In genomic region chr3:186540444-186541226, GRCh38 we compare ENCODE assay signal across 8 cellular contexts. TPM values are rescaled to one million over a fixed set of nuclear protein-coding genes. Genes with fewer than 3 reads are reported as not detected.
DNase-seq lines count a peak whose midpoint lies in the region; ATAC-seq, FAIRE-seq and TF ChIP-seq lines count a peak whose summit lies in the region.

No MANE protein-coding gene starts in this region.

- H3K27ac Mint-ChIP-seq in astrocyte (ENCODE audit: unreplicated experiment) = no peak overlapping the region

- peaks cover 3% of the 10 kb centered on the region for H3K27me3 Mint-ChIP-seq in astrocyte (ENCODE audit: low read depth, unreplicated experiment)

- H3K27me3 ChIP-seq in astrocyte (ENCODE audit: insufficient read depth, low read length) = no peaks in the 10 kb centered on the region
- H3K27me3 ChIP-seq in hepatocyte = no peaks in the 10 kb centered on the region
- H3K27me3 ChIP-seq in skeletal muscle satellite cell (ENCODE audit: control insufficient read depth, insufficient read depth, low read length) = no peaks in the 10 kb centered on the region

- 10% methylated on average over 9 of the region's 9 CpGs for WGBS in hepatocyte (ENCODE audit: low lambda C conversion rate, missing lambda C conversion rate)

- H4K20me1 ChIP-seq in astrocyte (ENCODE audit: insufficient read depth, low read length) = no peaks in the 10 kb centered on the region
- no peaks in the 10 kb centered on the region for H4K20me1 ChIP-seq in hepatocyte (ENCODE audit: insufficient read depth, poor library complexity, severe bottlenecking)

- no peaks in the 10 kb centered on the region for H3K9me2 ChIP-seq in hepatocyte (replicated peaks; ENCODE audit: insufficient read depth)

- no peak overlapping the region for H3K4me3 Mint-ChIP-seq in astrocyte (ENCODE audit: unreplicated experiment)

- TF ChIP-seq CTCF in GM10248 (IDR thresholded peaks at IDR 0.05; ENCODE audit: control extremely low read depth, extremely low read depth, low read depth, missing control alignments) (peak; percentile 70), astrocyte (IDR thresholded peaks at IDR 0.05; ENCODE audit: insufficient read depth, low read depth, low read length) (peak; percentile 84), hepatocyte (IDR thresholded peaks at IDR 0.05; ENCODE audit: poor library complexity) (peak; percentile 89)

- POLR2A ChIA-PET in GM10248 (lab: Yijun Ruan, JAX) = interaction anchor here (1.4 to 1.7 kb wide), 2 partner anchors 12 to 30 kb away, joined by 4 to 5 read pairs; partner anchors contain the start of gene DNAJB11

- H3K4me1 Mint-ChIP-seq in astrocyte (ENCODE audit: low read depth, unreplicated experiment) = peaks cover 17% of the 10 kb centered on the region

- H3K36me3 Mint-ChIP-seq in astrocyte (ENCODE audit: low read depth, unreplicated experiment) = peaks cover 7% of the 10 kb centered on the region

- peak; percentile 52 for DNase-seq in GM10248 (ENCODE audit: extremely low spot score)
- DNase-seq in NCI-H1930 (lab: John Stamatoyannopoulos, UW) = peak; percentile 18 to 27
- DNase-seq in T-helper 9 cell = peak; percentile 74
- peak; percentile 54 for DNase-seq in astrocyte (ENCODE audit: low read depth)
- peak; percentile 87 for DNase-seq in hepatocyte (ENCODE audit: low spot score)

- H2AFZ ChIP-seq in astrocyte (ENCODE audit: low read depth, low read length) (no peak overlapping the region), hepatocyte (no peak overlapping the region)

- H3K4me1 ChIP-seq in astrocyte (ENCODE audit: insufficient read depth, low read length) = peaks cover 12% of the 10 kb centered on the region
- H3K4me1 ChIP-seq in hepatocyte (ENCODE audit: insufficient read depth) = no peaks in the 10 kb centered on the region
- H3K4me1 ChIP-seq in skeletal muscle satellite cell (ENCODE audit: control insufficient read depth, insufficient read depth, low read length) = peaks cover 33% of the 10 kb centered on the region

- H3K4me2 ChIP-seq in astrocyte (ENCODE audit: low read length) (peak overlapping the region; percentile 20), hepatocyte (peak overlapping the region; percentile 48), skeletal muscle satellite cell (ENCODE audit: low read length) (peak overlapping the region; percentile 48)

- ATAC-seq in HG02763 (IDR thresholded peaks at IDR 0.05; ENCODE audit: unreplicated experiment) = peak; percentile 40
- ATAC-seq in HG03139 (IDR thresholded peaks at IDR 0.05; ENCODE audit: unreplicated experiment) = no peak

- H3K9ac ChIP-seq in astrocyte (ENCODE audit: low read length) = no peak overlapping the region
- peak overlapping the region; percentile 7 for H3K9ac ChIP-seq in skeletal muscle satellite cell (ENCODE audit: low read depth, low read length)

- no peaks in the 10 kb centered on the region for H3K79me2 ChIP-seq in astrocyte (ENCODE audit: insufficient read depth, low read length)
- H3K79me2 ChIP-seq in hepatocyte = no peaks in the 10 kb centered on the region

- FAIRE-seq in astrocyte (lab: Jason Lieb, UNC) = no peak

- peak overlapping the region; percentile 32 for H3K27ac ChIP-seq in astrocyte (ENCODE audit: low read depth, low read length)
- no peak overlapping the region for H3K27ac ChIP-seq in hepatocyte

- CTCF ChIA-PET in GM10248 (lab: Yijun Ruan, JAX) = interaction anchor here (0.6 to 14.2 kb wide), 84 partner anchors 8 to 613 kb away, joined by 3 to 356 read pairs (median 5); partner anchors contain the start of genes DGKG, DNAJB11 and TBCCD1

- no peaks in the 10 kb centered on the region for H3K36me3 ChIP-seq in astrocyte (ENCODE audit: insufficient read depth, low read length)
- H3K36me3 ChIP-seq in hepatocyte (replicated peaks; ENCODE audit: insufficient read depth, low read depth) = no peaks in the 10 kb centered on the region
- peaks cover 9% of the 10 kb centered on the region for H3K36me3 ChIP-seq in skeletal muscle satellite cell (ENCODE audit: insufficient read depth, low read length)

- no peaks in the 10 kb centered on the region for H3K9me3 ChIP-seq in astrocyte (ENCODE audit: insufficient read depth, low read depth, low read length)
- H3K9me3 ChIP-seq in hepatocyte (ENCODE audit: low read depth) = no peaks in the 10 kb centered on the region
- H3K9me3 ChIP-seq in skeletal muscle satellite cell (replicated peaks; ENCODE audit: low read length) = no peaks in the 10 kb centered on the region

- H3K4me3 ChIP-seq in astrocyte (ENCODE audit: insufficient read depth, low read depth, low read length) = no peak overlapping the region
- H3K4me3 ChIP-seq in hepatocyte = no peak overlapping the region
- no peak overlapping the region for H3K4me3 ChIP-seq in skeletal muscle satellite cell (ENCODE audit: low read length)

- H3K9me3 Mint-ChIP-seq in astrocyte (ENCODE audit: unreplicated experiment) = no peaks in the 10 kb centered on the region

RNA-seq across cellular contexts. Expression of gene CRYGS, which starts 3.5 kb away (rescaled TPM):
- total RNA-seq in astrocyte (1.3 and 2.1 TPM in 2 replicates), hepatocyte (0.92 and 1.9 TPM in 2 replicates)
- polyA plus RNA-seq in hepatocyte = 0.89 and 2.2 TPM in 2 replicates
- 1.0 and 2.0 TPM in 2 replicates for total RNA-seq in skeletal muscle satellite cell (2012; rRNA removed)

RNA-seq across cellular contexts. Expression of gene TBCCD1, which starts 26.5 kb away (rescaled TPM):
- total RNA-seq in astrocyte (8.7 and 10.2 TPM in 2 replicates), hepatocyte (13.1 and 13.4 TPM in 2 replicates)
- 13.5 and 14.9 TPM in 2 replicates for polyA plus RNA-seq in hepatocyte
- 11.4 and 17.5 TPM in 2 replicates for total RNA-seq in skeletal muscle satellite cell (2012; rRNA removed)

RNA-seq across cellular contexts. Expression of gene DNAJB11, which starts 29.9 kb away (rescaled TPM):
- total RNA-seq in astrocyte (83.0 and 84.3 TPM in 2 replicates), hepatocyte (103 and 115 TPM in 2 replicates)
- 148 and 149 TPM in 2 replicates for polyA plus RNA-seq in hepatocyte
- 48.2 and 58.8 TPM in 2 replicates for total RNA-seq in skeletal muscle satellite cell (2012; rRNA removed)

Comparison
In these comparisons a context has a peak if more than half of its experiments do, and no peak if none do; other contexts are left out.
1. DNase-seq: peak in every context shown above with its lines; median percentile 87 in hepatocyte; 74 in T-helper 9 cell; 54 in astrocyte; 52 in GM10248; 22 in NCI-H1930.